23 cellular contexts compared by ENCODE assay signal in genomic region chr20:1854246-1854645, GRCh38. TPM values are rescaled to one million over a fixed set of nuclear protein-coding genes. Genes with fewer than 3 reads are reported as not detected.
DNase-seq lines count a peak whose midpoint lies in the region; TF ChIP-seq lines count a peak whose summit lies in the region.
"Had no signal": no experiment of that assay in that cellular context is flagged by ENCODE, and none has a peak within 500 bp of the region (broad histone marks: within the 10 kb centered on the region; RNA-seq: fewer than 3 reads in every experiment).

No MANE protein-coding gene starts in this region.

- peaks cover 22% of the 10 kb centered on the region for H3K4me1 Mint-ChIP-seq in progenitor cell of endocrine pancreas (ENCODE audit: low read depth)

- H3K4me3 Mint-ChIP-seq in progenitor cell of endocrine pancreas (ENCODE audit: low read depth) = no peak overlapping the region
- H3K4me3 Mint-ChIP-seq: T-cell had no signal

- peak overlapping the region in 1 of 59 donors; percentile 15 for H3K27ac ChIP-seq in dorsolateral prefrontal cortex
- H3K27ac ChIP-seq: 22Rv1, KMS-11 had no signal

- intact Hi-C loops in dorsolateral prefrontal cortex (cut with DNase I) = no loop called here

- no peaks in the 10 kb centered on the region for H3K27me3 Mint-ChIP-seq in progenitor cell of endocrine pancreas

- peak; percentile 21 for DNase-seq in DMS 273 (lab: John Stamatoyannopoulos, UW; ENCODE audit: unreplicated experiment)
- DNase-seq in DMS 273 treated with DMSO at 0.1 percent for 48 hours (lab: John Stamatoyannopoulos, UW) = no peak
- peak; percentile 92 for DNase-seq in NCI-H1417 treated with DMSO at 0.1 percent for 48 hours (lab: John Stamatoyannopoulos, UW)
- DNase-seq in NCI-H748 treated with DMSO at 0.1 percent for 48 hours (lab: John Stamatoyannopoulos, UW) = peak; percentile 26
- DNase-seq in progenitor cell of endocrine pancreas (ENCODE audit: low spot score, unreplicated experiment) = no peak
- no peak for DNase-seq in dermis blood vessel endothelial cell
- no peak for DNase-seq in stimulated activated CD4-positive, alpha-beta T cell treated with anti-CD3 and anti-CD28 coated beads, Interleukin-4, amount 100 ng/mL, for 4 hours
- DNase-seq in dorsolateral prefrontal cortex = no peak
- DNase-seq: AML-193; C1 segment of cervical spinal cord; CD8-positive, alpha-beta memory T cell; EL; GF-D8; GOT3; HCEC 1CT; IMR-90; NCI-H1092 treated with DMSO at 0.1 percent for 48 hours; NCI-H2029 treated with DMSO at 0.1 percent for 48 hours; NCI-H446; SIG-M5; T-cell had no signal

- TF ChIP-seq CTCF in progenitor cell of endocrine pancreas (IDR thresholded peaks at IDR 0.05; ENCODE audit: unreplicated experiment) (no peak), dorsolateral prefrontal cortex (IDR thresholded peaks at IDR 0.05 in 54 of 56, conservative IDR thresholded peaks at IDR 0.05 in 2 of 56; ENCODE audit: low read depth in 1 of 56, partially characterized antibody in 56 of 56) (no peak)

- no peak overlapping the region for H3K4me3 ChIP-seq in dorsolateral prefrontal cortex

- no peaks in the 10 kb centered on the region for H3K9me3 Mint-ChIP-seq in progenitor cell of endocrine pancreas (ENCODE audit: low read depth)

- H3K27me3 ChIP-seq in dorsolateral prefrontal cortex = no peaks in the 10 kb centered on the region

- peak overlapping the region; percentile 71 for H3K27ac Mint-ChIP-seq in progenitor cell of endocrine pancreas
- H3K27ac Mint-ChIP-seq: CD8-positive, alpha-beta memory T cell; T-cell had no signal

- H3K36me3 Mint-ChIP-seq in progenitor cell of endocrine pancreas (ENCODE audit: insufficient read depth) = no peaks in the 10 kb centered on the region
- H3K36me3 Mint-ChIP-seq: CD8-positive, alpha-beta memory T cell; T-cell had no signal

RNA-seq across cellular contexts. Expression of gene SIRPA, which starts 41.0 kb away (rescaled TPM):
- total RNA-seq in progenitor cell of endocrine pancreas (15.2 and 16.2 TPM in 2 replicates), dermis blood vessel endothelial cell (35.2 and 55.2 TPM in 2 replicates), dorsolateral prefrontal cortex (100 to 1,000 TPM; 164 to 389 (median 265) TPM)

Comparison
In these comparisons a context has a peak if more than half of its experiments do, and no peak if none do; other contexts are left out.
1. DNase-seq: peak in DMS 273 (single experiment), NCI-H1417 treated with DMSO at 0.1 percent for 48 hours (single experiment) and NCI-H748 treated with DMSO at 0.1 percent for 48 hours (single experiment); none in DMS 273 treated with DMSO at 0.1 percent for 48 hours (single experiment), progenitor cell of endocrine pancreas (single experiment), dermis blood vessel endothelial cell (single experiment), stimulated activated CD4-positive, alpha-beta T cell treated with anti-CD3 and anti-CD28 coated beads, Interleukin-4, amount 100 ng/mL, for 4 hours (0 of 2) and dorsolateral prefrontal cortex (0 of 10).